ENCODE assay signal across 8 cellular contexts in genomic region chr7:5689118-5689517, GRCh38.
DNase-seq lines count a peak whose midpoint lies in the region; TF ChIP-seq lines count a peak whose summit lies in the region.

No MANE protein-coding gene starts in this region.

- no peaks in the 10 kb centered on the region for H3K27me3 ChIP-seq in effector memory CD4-positive, alpha-beta T cell (replicated peaks; ENCODE audit: control insufficient read depth, insufficient read depth, low read length, poor library complexity, severe bottlenecking)

- no peak overlapping the region for H3K4me3 ChIP-seq in GM12865 (ENCODE audit: low read depth, low read length)
- H3K4me3 ChIP-seq in effector memory CD4-positive, alpha-beta T cell (ENCODE audit: insufficient read depth, low read depth, low read length, poor library complexity, severe bottlenecking): peak overlapping the region; percentile 14

- DNase-seq in GM12865 (ENCODE audit: low read depth) (peak; percentile 68), RWPE1 (ENCODE audit: low spot score) (no peak), NCI-H128 (lab: John Stamatoyannopoulos, UW; ENCODE audit: unreplicated experiment) (no peak), NCI-H345 (lab: John Stamatoyannopoulos, UW) (no peak)
- peak; percentile 58 for DNase-seq in activated CD4-positive, alpha-beta T cell treated with anti-CD3 and anti-CD28 coated beads, Interleukin-2, amount 50 U/mL, for 1 hour
- DNase-seq in effector memory CD4-positive, alpha-beta T cell: peak in 2 of 3 donors; percentile 23 to 44
- DNase-seq in stimulated activated CD4-positive, alpha-beta T cell treated with anti-CD3 and anti-CD28 coated beads, Interleukin-1b, Interleukin-23, amount 100 ng/mL, for 4 hours (ENCODE audit: low read depth in 2 of 2): peak; percentile 39 to 43
- DNase-seq in activated CD4-positive, CD25-positive, alpha-beta regulatory T cell (lab: John Stamatoyannopoulos, UW): no peak

- TF ChIP-seq CTCF in GM12865 (IDR thresholded peaks at IDR 0.05; ENCODE audit: insufficient read depth, low read depth, low read length, missing control alignments) (no peak), RWPE1 (conservative IDR thresholded peaks at IDR 0.05; ENCODE audit: low read depth) (no peak)

- H3K9me3 ChIP-seq in effector memory CD4-positive, alpha-beta T cell (ENCODE audit: control insufficient read depth, low read length): no peaks in the 10 kb centered on the region

- H3K36me3 ChIP-seq in effector memory CD4-positive, alpha-beta T cell (ENCODE audit: control insufficient read depth, insufficient read depth, low read length): peaks cover 9% of the 10 kb centered on the region

- peaks cover 44% of the 10 kb centered on the region for H3K4me1 ChIP-seq in effector memory CD4-positive, alpha-beta T cell (ENCODE audit: control insufficient read depth, insufficient read depth, low read length, poor library complexity, severe bottlenecking)

- POLR2A ChIA-PET in RWPE1 (lab: Yijun Ruan, JAX; ENCODE audit: low non-redundant PET): no interaction called here

- CTCF ChIA-PET in RWPE1 (lab: Yijun Ruan, JAX): interaction anchor here (1.6 kb wide), 1 partner anchor 24 kb away, joined by 5 read pairs; no protein-coding TSS in a partner anchor

- H3K27ac ChIP-seq in effector memory CD4-positive, alpha-beta T cell (ENCODE audit: insufficient read depth, low read length, poor library complexity, severe bottlenecking): peak overlapping the region; percentile 72
- no peak overlapping the region for H3K27ac ChIP-seq in RWPE1

Comparison
In these comparisons a context has a peak if more than half of its experiments do, and no peak if none do; other contexts are left out.
1. DNase-seq: peak in GM12865 (single experiment), activated CD4-positive, alpha-beta T cell treated with anti-CD3 and anti-CD28 coated beads, Interleukin-2, amount 50 U/mL, for 1 hour (single experiment), effector memory CD4-positive, alpha-beta T cell (2 of 3) and stimulated activated CD4-positive, alpha-beta T cell treated with anti-CD3 and anti-CD28 coated beads, Interleukin-1b, Interleukin-23, amount 100 ng/mL, for 4 hours (2 of 2); none in RWPE1 (single experiment), NCI-H128 (single experiment), activated CD4-positive, CD25-positive, alpha-beta regulatory T cell (0 of 4) and NCI-H345 (single experiment).